In the genomic region with DNA sequence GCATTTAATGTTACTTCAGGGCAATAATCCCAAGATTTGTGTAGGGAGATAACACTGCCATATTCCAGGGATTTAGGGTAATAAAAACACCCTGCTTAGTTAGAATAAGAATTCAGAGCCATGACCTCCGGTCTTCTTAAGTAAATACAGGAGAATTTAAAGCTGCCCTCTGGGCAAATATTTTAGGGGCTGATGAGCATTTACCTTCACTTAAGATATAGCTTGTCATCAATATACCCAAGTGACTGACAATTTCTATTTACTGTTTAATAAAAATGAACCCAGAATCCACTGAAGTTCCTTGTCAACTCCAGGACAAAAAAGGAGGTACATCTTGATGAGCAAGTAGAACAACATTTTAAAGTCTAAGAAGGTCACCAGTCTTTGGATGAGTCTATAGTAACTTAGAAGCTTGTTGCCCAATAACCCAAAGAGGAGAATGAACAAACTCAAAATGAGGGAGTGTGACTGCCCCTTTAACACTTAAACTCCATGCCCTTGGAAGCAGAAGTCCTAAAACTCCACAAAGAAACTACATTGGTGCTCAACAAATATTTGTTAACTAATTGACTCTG, we compare ENCODE assay signal across 26 cellular contexts.
"Had no signal": no experiment of that assay in that cellular context is flagged by ENCODE, and none has a peak within 500 bp of the region (broad histone marks: within the 10 kb centered on the region; RNA-seq: fewer than 3 reads in every experiment).

No MANE protein-coding gene starts in this region.

- H3K4me1 ChIP-seq: left ventricle myocardium inferior, psoas muscle, suprapubic skin, tibial nerve, uterus had no signal

- H3K4me3 Mint-ChIP-seq: activated CD4-positive, alpha-beta T cell treated with anti-CD3 and anti-CD28 coated beads, Interleukin-2, amount 10 ng/mL, durations not matched to agents 7 days and 5 days; activated CD8-positive, alpha-beta memory T cell treated with anti-CD3 and anti-CD28 coated beads, Interleukin-2, amount 10 ng/mL, durations not matched to agents 7 days and 5 days; activated CD8-positive, alpha-beta T cell treated with anti-CD3 and anti-CD28 coated beads for 36 hours; activated T-helper 1 cell treated with anti-CD3 and anti-CD28 coated beads, Interleukin-12 subunit alpha, Interleukin-12 subunit beta, Interleukin-2, Interleukin-4 antibody, amounts not matched to agents 30 ng/mL and 10 ng/mL and 1 ng/mL, durations not matched to agents 14 hours and 24 hours and 36 hours; brain; dendritic cell treated with granulocyte-macrophage colony-stimulating factor and Interleukin-4, amounts not matched to agents 40 ng/mL and 50 ng/mL, for 4 days; natural killer cell treated with Interleukin-12 subunit alpha and Interleukin-12 subunit beta and Interleukin-15 and Interleukin-18, amount 100 ng/mL, for 72 hours; stimulated activated effector memory CD8-positive, alpha-beta T cell treated with anti-CD3 and anti-CD28 coated beads, Interleukin-12 subunit alpha, Interleukin-12 subunit beta, amount 100 ng/mL, for 72 hours; stimulated activated naive CD8-positive, alpha-beta T cell treated with anti-CD3 and anti-CD28 coated beads, Interleukin-15, amount 100 ng/mL, for 72 hours had no signal

- H3K9me3 Mint-ChIP-seq: activated CD4-positive, alpha-beta T cell treated with anti-CD3 and anti-CD28 coated beads, Interleukin-2, amount 10 ng/mL, durations not matched to agents 7 days and 5 days; activated CD8-positive, alpha-beta T cell treated with anti-CD3 and anti-CD28 coated beads for 36 hours; activated T-helper 1 cell treated with anti-CD3 and anti-CD28 coated beads, Interleukin-12 subunit alpha, Interleukin-12 subunit beta, Interleukin-2, Interleukin-4 antibody, amounts not matched to agents 30 ng/mL and 10 ng/mL and 1 ng/mL, durations not matched to agents 14 hours and 24 hours and 36 hours; dendritic cell treated with granulocyte-macrophage colony-stimulating factor and Interleukin-4, amounts not matched to agents 40 ng/mL and 50 ng/mL, for 4 days; natural killer cell treated with Interleukin-12 subunit alpha and Interleukin-12 subunit beta and Interleukin-15 and Interleukin-18, amount 100 ng/mL, for 72 hours; stimulated activated effector memory CD8-positive, alpha-beta T cell treated with anti-CD3 and anti-CD28 coated beads, Interleukin-12 subunit alpha, Interleukin-12 subunit beta, amount 100 ng/mL, for 72 hours; stimulated activated naive CD8-positive, alpha-beta T cell treated with anti-CD3 and anti-CD28 coated beads, Interleukin-15, amount 100 ng/mL, for 72 hours had no signal

- H3K4me1 Mint-ChIP-seq: activated CD4-positive, alpha-beta T cell treated with anti-CD3 and anti-CD28 coated beads, Interleukin-2, amount 10 ng/mL, durations not matched to agents 7 days and 5 days; activated CD8-positive, alpha-beta memory T cell treated with anti-CD3 and anti-CD28 coated beads, Interleukin-2, amount 10 ng/mL, durations not matched to agents 7 days and 5 days; brain; stimulated activated effector memory CD8-positive, alpha-beta T cell treated with anti-CD3 and anti-CD28 coated beads, Interleukin-12 subunit alpha, Interleukin-12 subunit beta, amount 100 ng/mL, for 72 hours; stimulated activated naive CD8-positive, alpha-beta T cell treated with anti-CD3 and anti-CD28 coated beads, Interleukin-15, amount 100 ng/mL, for 72 hours had no signal

- H3K27me3 Mint-ChIP-seq: activated CD8-positive, alpha-beta memory T cell treated with anti-CD3 and anti-CD28 coated beads, Interleukin-2, amount 10 ng/mL, durations not matched to agents 7 days and 5 days; activated CD8-positive, alpha-beta T cell treated with anti-CD3 and anti-CD28 coated beads for 36 hours; dendritic cell treated with granulocyte-macrophage colony-stimulating factor and Interleukin-4, amounts not matched to agents 40 ng/mL and 50 ng/mL, for 4 days had no signal

- H3K36me3 Mint-ChIP-seq: activated CD8-positive, alpha-beta memory T cell treated with anti-CD3 and anti-CD28 coated beads, Interleukin-2, amount 10 ng/mL, durations not matched to agents 7 days and 5 days; activated naive CD4-positive, alpha-beta T cell treated with anti-CD3 and anti-CD28 coated beads, Interleukin-2, amount 50 U/mL, for 72 hours; brain; natural killer cell treated with Interleukin-12 subunit alpha and Interleukin-12 subunit beta and Interleukin-15 and Interleukin-18, amount 100 ng/mL, for 72 hours; stimulated activated effector memory CD8-positive, alpha-beta T cell treated with anti-CD3 and anti-CD28 coated beads, Interleukin-12 subunit alpha, Interleukin-12 subunit beta, amount 100 ng/mL, for 72 hours had no signal

- DNase-seq: activated CD4-positive, alpha-beta T cell treated with anti-CD3 and anti-CD28 coated beads, Interleukin-2, amount 10 ng/mL, durations not matched to agents 7 days and 5 days; activated CD4-positive, CD25-positive, alpha-beta regulatory T cell treated with anti-CD3 and anti-CD28 coated beads, Interleukin-2, amount 50 U/mL, for 72 hours; activated CD8-positive, alpha-beta memory T cell treated with anti-CD3 and anti-CD28 coated beads, Interleukin-2, amount 10 ng/mL, durations not matched to agents 7 days and 5 days; activated CD8-positive, alpha-beta T cell treated with anti-CD3 and anti-CD28 coated beads for 36 hours; aorta; effector CD4-positive, alpha-beta T cell; erythroblast; glutamatergic neuron; hypothalamus; left ventricle myocardium inferior; midbrain; ovary; psoas muscle; right cardiac atrium; stimulated activated CD4-positive, alpha-beta T cell treated with anti-CD3 and anti-CD28 coated beads, Interleukin-1b, Interleukin-23, amount 100 ng/mL, for 48 hours; stimulated activated naive CD8-positive, alpha-beta T cell treated with anti-CD3 and anti-CD28 coated beads, Interleukin-15, amount 100 ng/mL, for 72 hours; uterus; WERI-Rb-1 had no signal

- H3K27ac ChIP-seq: left ventricle myocardium inferior, ovary, psoas muscle, suprapubic skin, tibial nerve, uterus, WERI-Rb-1 had no signal

- H3K27me3 ChIP-seq: ovary, suprapubic skin, uterus had no signal

- ATAC-seq: activated CD8-positive, alpha-beta memory T cell treated with anti-CD3 and anti-CD28 coated beads, Interleukin-2, amount 10 ng/mL, durations not matched to agents 7 days and 5 days; activated CD8-positive, alpha-beta T cell treated with anti-CD3 and anti-CD28 coated beads for 36 hours; activated naive CD4-positive, alpha-beta T cell treated with anti-CD3 and anti-CD28 coated beads, Interleukin-2, amount 50 U/mL, for 72 hours; natural killer cell treated with Interleukin-12 subunit alpha and Interleukin-12 subunit beta and Interleukin-15 and Interleukin-18, amount 100 ng/mL, for 72 hours; psoas muscle; right cardiac atrium; stimulated activated effector memory CD8-positive, alpha-beta T cell treated with anti-CD3 and anti-CD28 coated beads, Interleukin-12 subunit alpha, Interleukin-12 subunit beta, amount 100 ng/mL, for 72 hours; stimulated activated naive CD8-positive, alpha-beta T cell treated with anti-CD3 and anti-CD28 coated beads, Interleukin-15, amount 100 ng/mL, for 72 hours had no signal

- H3K36me3 ChIP-seq: left ventricle myocardium inferior, ovary, suprapubic skin, tibial nerve, uterus, WERI-Rb-1 had no signal

- H3K27ac Mint-ChIP-seq: activated CD4-positive, alpha-beta T cell treated with anti-CD3 and anti-CD28 coated beads, Interleukin-2, amount 10 ng/mL, durations not matched to agents 7 days and 5 days; activated CD8-positive, alpha-beta memory T cell treated with anti-CD3 and anti-CD28 coated beads, Interleukin-2, amount 10 ng/mL, durations not matched to agents 7 days and 5 days; activated CD8-positive, alpha-beta T cell treated with anti-CD3 and anti-CD28 coated beads for 36 hours; activated naive CD4-positive, alpha-beta T cell treated with anti-CD3 and anti-CD28 coated beads, Interleukin-2, amount 50 U/mL, for 72 hours; activated T-helper 1 cell treated with anti-CD3 and anti-CD28 coated beads, Interleukin-12 subunit alpha, Interleukin-12 subunit beta, Interleukin-2, Interleukin-4 antibody, amounts not matched to agents 30 ng/mL and 10 ng/mL and 1 ng/mL, durations not matched to agents 14 hours and 24 hours and 36 hours; brain; dendritic cell treated with granulocyte-macrophage colony-stimulating factor and Interleukin-4, amounts not matched to agents 40 ng/mL and 50 ng/mL, for 4 days; natural killer cell treated with Interleukin-12 subunit alpha and Interleukin-12 subunit beta and Interleukin-15 and Interleukin-18, amount 100 ng/mL, for 72 hours; stimulated activated effector memory CD8-positive, alpha-beta T cell treated with anti-CD3 and anti-CD28 coated beads, Interleukin-12 subunit alpha, Interleukin-12 subunit beta, amount 100 ng/mL, for 72 hours; stimulated activated naive CD8-positive, alpha-beta T cell treated with anti-CD3 and anti-CD28 coated beads, Interleukin-15, amount 100 ng/mL, for 72 hours had no signal

- H3K4me3 ChIP-seq: left ventricle myocardium inferior, ovary, psoas muscle, suprapubic skin, tibial nerve, uterus had no signal

- H3K9me3 ChIP-seq: left ventricle myocardium inferior, ovary, suprapubic skin, tibial nerve, uterus had no signal
